10 cellular contexts compared by ENCODE assay signal in the genomic region with DNA sequence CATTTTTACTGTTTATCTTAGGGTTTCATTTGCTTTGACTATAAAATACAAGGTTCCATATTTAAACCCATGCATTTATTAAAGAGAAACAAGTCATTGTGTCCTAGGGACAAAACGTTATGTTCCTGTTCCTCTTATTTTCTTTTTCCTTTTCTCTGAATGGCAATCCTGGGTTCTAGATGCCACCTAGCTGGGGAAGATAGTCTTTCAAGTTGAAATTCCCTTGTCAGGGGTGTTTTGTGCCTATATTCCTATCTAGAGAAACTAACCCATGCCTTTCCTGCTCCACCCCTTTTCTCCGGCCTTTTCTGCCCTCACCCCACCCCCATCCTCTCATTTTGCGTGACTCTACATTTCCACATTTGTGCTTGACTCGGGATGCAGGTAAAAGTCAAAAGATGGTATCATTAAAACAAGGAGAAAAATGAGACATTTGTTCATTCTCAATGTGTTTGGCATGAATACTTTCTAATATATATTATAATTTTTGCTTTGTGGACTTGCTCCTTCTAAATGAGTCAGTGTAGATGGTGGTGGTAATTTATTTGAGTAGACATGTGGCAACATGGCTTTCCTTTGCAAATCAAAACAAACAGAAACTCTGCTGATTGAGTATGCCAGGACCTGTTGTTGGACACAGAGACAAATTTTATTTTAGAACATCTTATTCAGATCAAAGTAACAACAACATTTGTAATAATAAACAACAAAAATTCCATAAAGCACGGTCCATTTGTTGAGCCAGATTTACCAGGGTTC.
DNase-seq lines count a peak whose midpoint lies in the region; ATAC-seq and TF ChIP-seq lines count a peak whose summit lies in the region.
"Had no signal": no experiment of that assay in that cellular context is flagged by ENCODE, and none has a peak within 500 bp of the region (broad histone marks: within the 10 kb centered on the region; RNA-seq: fewer than 3 reads in every experiment).

No MANE protein-coding gene starts in this region.

- TF ChIP-seq CTCF in GM10248 (IDR thresholded peaks at IDR 0.05; ENCODE audit: control extremely low read depth, extremely low read depth, low read depth, missing control alignments) (peak; percentile 4), VCaP (conservative IDR thresholded peaks at IDR 0.05) (0 out of 2 replicates have a peak, but pooled peaks have one; percentile 7), retinal pigment epithelial cell (conservative IDR thresholded peaks at IDR 0.05; ENCODE audit: low read depth, low read length) (peak; percentile 25)

- CTCF ChIA-PET in GM10248 (lab: Yijun Ruan, JAX): no interaction called here

- POLR2A ChIA-PET in GM10248 (lab: Yijun Ruan, JAX): no interaction called here

- no peak overlapping the region for H3K4me3 ChIP-seq in retinal pigment epithelial cell (ENCODE audit: low read length)

- no peak for DNase-seq in GM10248 (ENCODE audit: extremely low spot score)
- DNase-seq in globus pallidus (ENCODE audit: low spot score): peak; percentile 70
- no peak for DNase-seq in retinal pigment epithelial cell (ENCODE audit: low read depth)
- DNase-seq in activated CD4-positive, alpha-beta T cell treated with anti-CD3 and anti-CD28 coated beads, Interleukin-2, amount 50 U/mL, for 1 hour: no peak
- no peak for DNase-seq in stimulated activated CD4-positive, alpha-beta T cell treated with anti-CD3 and anti-CD28 coated beads, Interleukin-4, amount 100 ng/mL, for 24 hours
- no peak for DNase-seq in kidney tubule cell (ENCODE audit: low spot score)
- DNase-seq: GF-D8, NCI-H524 had no signal

- ATAC-seq in HG02623 (IDR thresholded peaks at IDR 0.05; ENCODE audit: unreplicated experiment): no peak

- no peak overlapping the region for H3K27ac ChIP-seq in VCaP
